In the genomic region with DNA sequence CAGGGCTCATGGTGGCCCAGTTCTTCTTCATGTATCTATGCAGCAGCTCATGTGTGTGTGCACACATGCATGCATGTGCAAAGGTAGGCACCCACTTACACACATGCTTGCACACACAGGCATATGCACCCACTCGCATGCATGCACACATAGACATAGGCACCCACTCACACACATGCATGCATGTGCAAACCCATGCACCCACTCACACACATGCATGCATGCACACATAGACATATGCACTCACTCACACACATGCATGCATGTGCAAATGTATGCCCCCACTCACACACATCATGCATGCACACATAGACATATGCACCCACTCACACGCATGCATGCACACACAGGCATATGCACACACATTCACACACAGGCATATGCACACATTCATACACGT, we compare ENCODE assay signal across 1 cellular context.
A peak's percentile ranks its signal among the peaks of the same experiment; 100 is the strongest.
TF ChIP-seq lines count a peak whose summit lies in the region.

No MANE protein-coding gene starts in this region.

TF ChIP-seq in GM12878, 131 proteins besides CTCF, POLR2A, EP300 and RAD21 (continued from another document):
- TF ChIP-seq, protein P1, sequence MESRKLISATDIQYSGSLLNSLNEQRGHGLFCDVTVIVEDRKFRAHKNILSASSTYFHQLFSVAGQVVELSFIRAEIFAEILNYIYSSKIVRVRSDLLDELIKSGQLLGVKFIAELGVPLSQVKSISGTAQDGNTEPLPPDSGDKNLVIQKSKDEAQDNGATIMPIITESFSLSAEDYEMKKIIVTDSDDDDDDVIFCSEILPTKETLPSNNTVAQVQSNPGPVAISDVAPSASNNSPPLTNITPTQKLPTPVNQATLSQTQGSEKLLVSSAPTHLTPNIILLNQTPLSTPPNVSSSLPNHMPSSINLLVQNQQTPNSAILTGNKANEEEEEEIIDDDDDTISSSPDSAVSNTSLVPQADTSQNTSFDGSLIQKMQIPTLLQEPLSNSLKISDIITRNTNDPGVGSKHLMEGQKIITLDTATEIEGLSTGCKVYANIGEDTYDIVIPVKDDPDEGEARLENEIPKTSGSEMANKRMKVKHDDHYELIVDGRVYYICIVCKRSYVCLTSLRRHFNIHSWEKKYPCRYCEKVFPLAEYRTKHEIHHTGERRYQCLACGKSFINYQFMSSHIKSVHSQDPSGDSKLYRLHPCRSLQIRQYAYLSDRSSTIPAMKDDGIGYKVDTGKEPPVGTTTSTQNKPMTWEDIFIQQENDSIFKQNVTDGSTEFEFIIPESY (IDR thresholded peaks at IDR 0.05) = no peak
- TF ChIP-seq, protein P2, sequence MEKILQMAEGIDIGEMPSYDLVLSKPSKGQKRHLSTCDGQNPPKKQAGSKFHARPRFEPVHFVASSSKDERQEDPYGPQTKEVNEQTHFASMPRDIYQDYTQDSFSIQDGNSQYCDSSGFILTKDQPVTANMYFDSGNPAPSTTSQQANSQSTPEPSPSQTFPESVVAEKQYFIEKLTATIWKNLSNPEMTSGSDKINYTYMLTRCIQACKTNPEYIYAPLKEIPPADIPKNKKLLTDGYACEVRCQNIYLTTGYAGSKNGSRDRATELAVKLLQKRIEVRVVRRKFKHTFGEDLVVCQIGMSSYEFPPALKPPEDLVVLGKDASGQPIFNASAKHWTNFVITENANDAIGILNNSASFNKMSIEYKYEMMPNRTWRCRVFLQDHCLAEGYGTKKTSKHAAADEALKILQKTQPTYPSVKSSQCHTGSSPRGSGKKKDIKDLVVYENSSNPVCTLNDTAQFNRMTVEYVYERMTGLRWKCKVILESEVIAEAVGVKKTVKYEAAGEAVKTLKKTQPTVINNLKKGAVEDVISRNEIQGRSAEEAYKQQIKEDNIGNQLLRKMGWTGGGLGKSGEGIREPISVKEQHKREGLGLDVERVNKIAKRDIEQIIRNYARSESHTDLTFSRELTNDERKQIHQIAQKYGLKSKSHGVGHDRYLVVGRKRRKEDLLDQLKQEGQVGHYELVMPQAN (conservative IDR thresholded peaks at IDR 0.05) = no peak
- TF ChIP-seq ZZZ3 (IDR thresholded peaks at IDR 0.05; ENCODE audit: control insufficient read depth, insufficient read length, low read depth) (no peak), GABPA (IDR thresholded peaks at IDR 0.05; ENCODE audit: low read depth) (no peak), RBBP5 (conservative IDR thresholded peaks at IDR 0.05) (no peak), TCF3 (IDR thresholded peaks at IDR 0.05; ENCODE audit: borderline replicate concordance, insufficient read depth, low read depth, low read length) (no peak), ZNF384 (IDR thresholded peaks at IDR 0.05; ENCODE audit: borderline replicate concordance, low read depth, low read length) (no peak), NBN (IDR thresholded peaks at IDR 0.05) (no peak), NR2C2 (IDR thresholded peaks at IDR 0.05; ENCODE audit: borderline replicate concordance, control insufficient read depth, insufficient read length, low read depth) (no peak), NFIC (IDR thresholded peaks at IDR 0.05; ENCODE audit: low read depth, low read length) (0 out of 2 replicates have a peak, but pooled peaks have one; percentile 27)
- TF ChIP-seq, protein P3, sequence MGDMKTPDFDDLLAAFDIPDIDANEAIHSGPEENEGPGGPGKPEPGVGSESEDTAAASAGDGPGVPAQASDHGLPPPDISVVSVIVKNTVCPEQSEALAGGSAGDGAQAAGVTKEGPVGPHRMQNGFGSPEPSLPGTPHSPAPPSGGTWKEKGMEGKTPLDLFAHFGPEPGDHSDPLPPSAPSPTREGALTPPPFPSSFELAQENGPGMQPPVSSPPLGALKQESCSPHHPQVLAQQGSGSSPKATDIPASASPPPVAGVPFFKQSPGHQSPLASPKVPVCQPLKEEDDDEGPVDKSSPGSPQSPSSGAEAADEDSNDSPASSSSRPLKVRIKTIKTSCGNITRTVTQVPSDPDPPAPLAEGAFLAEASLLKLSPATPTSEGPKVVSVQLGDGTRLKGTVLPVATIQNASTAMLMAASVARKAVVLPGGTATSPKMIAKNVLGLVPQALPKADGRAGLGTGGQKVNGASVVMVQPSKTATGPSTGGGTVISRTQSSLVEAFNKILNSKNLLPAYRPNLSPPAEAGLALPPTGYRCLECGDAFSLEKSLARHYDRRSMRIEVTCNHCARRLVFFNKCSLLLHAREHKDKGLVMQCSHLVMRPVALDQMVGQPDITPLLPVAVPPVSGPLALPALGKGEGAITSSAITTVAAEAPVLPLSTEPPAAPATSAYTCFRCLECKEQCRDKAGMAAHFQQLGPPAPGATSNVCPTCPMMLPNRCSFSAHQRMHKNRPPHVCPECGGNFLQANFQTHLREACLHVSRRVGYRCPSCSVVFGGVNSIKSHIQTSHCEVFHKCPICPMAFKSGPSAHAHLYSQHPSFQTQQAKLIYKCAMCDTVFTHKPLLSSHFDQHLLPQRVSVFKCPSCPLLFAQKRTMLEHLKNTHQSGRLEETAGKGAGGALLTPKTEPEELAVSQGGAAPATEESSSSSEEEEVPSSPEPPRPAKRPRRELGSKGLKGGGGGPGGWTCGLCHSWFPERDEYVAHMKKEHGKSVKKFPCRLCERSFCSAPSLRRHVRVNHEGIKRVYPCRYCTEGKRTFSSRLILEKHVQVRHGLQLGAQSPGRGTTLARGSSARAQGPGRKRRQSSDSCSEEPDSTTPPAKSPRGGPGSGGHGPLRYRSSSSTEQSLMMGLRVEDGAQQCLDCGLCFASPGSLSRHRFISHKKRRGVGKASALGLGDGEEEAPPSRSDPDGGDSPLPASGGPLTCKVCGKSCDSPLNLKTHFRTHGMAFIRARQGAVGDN (IDR thresholded peaks at IDR 0.05) = no peak
- TF ChIP-seq, protein P4, sequence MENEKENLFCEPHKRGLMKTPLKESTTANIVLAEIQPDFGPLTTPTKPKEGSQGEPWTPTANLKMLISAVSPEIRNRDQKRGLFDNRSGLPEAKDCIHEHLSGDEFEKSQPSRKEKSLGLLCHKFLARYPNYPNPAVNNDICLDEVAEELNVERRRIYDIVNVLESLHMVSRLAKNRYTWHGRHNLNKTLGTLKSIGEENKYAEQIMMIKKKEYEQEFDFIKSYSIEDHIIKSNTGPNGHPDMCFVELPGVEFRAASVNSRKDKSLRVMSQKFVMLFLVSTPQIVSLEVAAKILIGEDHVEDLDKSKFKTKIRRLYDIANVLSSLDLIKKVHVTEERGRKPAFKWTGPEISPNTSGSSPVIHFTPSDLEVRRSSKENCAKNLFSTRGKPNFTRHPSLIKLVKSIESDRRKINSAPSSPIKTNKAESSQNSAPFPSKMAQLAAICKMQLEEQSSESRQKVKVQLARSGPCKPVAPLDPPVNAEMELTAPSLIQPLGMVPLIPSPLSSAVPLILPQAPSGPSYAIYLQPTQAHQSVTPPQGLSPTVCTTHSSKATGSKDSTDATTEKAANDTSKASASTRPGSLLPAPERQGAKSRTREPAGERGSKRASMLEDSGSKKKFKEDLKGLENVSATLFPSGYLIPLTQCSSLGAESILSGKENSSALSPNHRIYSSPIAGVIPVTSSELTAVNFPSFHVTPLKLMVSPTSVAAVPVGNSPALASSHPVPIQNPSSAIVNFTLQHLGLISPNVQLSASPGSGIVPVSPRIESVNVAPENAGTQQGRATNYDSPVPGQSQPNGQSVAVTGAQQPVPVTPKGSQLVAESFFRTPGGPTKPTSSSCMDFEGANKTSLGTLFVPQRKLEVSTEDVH (IDR thresholded peaks at IDR 0.05; ENCODE audit: low read depth, partially characterized antibody) = no peak
